ENCODE assay signal across 1 cellular context in the genomic region with DNA sequence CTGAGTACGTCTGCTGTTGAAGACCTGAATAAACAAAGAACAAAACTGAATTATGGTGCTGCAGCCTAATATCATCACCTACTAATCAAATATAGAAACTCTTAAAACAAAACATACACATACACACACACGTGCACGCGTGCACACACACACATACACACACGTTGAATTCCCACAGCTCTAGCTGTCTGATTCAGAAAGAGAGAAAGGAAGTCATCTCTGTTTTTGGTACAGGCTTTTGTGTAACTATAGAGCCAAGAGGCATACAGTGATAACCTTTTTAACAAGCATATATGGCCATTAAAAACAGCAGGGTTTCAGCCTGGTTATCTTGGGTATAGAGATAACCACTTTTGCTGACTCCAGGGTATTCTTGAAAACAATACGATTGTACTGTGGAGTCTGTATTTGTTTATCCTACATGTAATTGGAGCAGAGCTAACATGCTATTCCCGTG.
TF ChIP-seq lines count a peak whose summit lies in the region.

No MANE protein-coding gene starts in this region.

TF ChIP-seq in HCT116, 20 proteins besides CTCF, POLR2A, EP300 and RAD21 (continued from another document):
- no peak for TF ChIP-seq REST (IDR thresholded peaks at IDR 0.05; ENCODE audit: low read depth)
- no peak for TF ChIP-seq ZFX (IDR thresholded peaks at IDR 0.05)
